1 cellular context compared by ENCODE assay signal in genomic region chr21:33980276-33980916, GRCh38.
TF ChIP-seq lines count a peak whose summit lies in the region.

No MANE protein-coding gene starts in this region.

TF ChIP-seq in HepG2, 621 proteins besides CTCF, POLR2A, EP300 and RAD21 (continued from another document and continues in another):
- no peak for TF ChIP-seq E2F1 (CRISPR knock-in tag; IDR thresholded peaks at IDR 0.05)
- TF ChIP-seq GATA4 (IDR thresholded peaks at IDR 0.05; ENCODE audit: borderline replicate concordance, low read depth) = no peak
- no peak for TF ChIP-seq IKZF1 (IDR thresholded peaks at IDR 0.05)
- TF ChIP-seq GPN1 (CRISPR knock-in tag; IDR thresholded peaks at IDR 0.05; ENCODE audit: borderline replicate concordance) = no peak
- no peak for TF ChIP-seq CHD4 (IDR thresholded peaks at IDR 0.05; ENCODE audit: borderline replicate concordance, low read length)
- TF ChIP-seq KLF9 (CRISPR knock-in tag; IDR thresholded peaks at IDR 0.05; ENCODE audit: low read depth) = no peak
- TF ChIP-seq, protein P1, sequence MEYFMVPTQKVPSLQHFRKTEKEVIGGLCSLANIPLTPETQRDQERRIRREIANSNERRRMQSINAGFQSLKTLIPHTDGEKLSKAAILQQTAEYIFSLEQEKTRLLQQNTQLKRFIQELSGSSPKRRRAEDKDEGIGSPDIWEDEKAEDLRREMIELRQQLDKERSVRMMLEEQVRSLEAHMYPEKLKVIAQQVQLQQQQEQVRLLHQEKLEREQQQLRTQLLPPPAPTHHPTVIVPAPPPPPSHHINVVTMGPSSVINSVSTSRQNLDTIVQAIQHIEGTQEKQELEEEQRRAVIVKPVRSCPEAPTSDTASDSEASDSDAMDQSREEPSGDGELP (IDR thresholded peaks at IDR 0.05; ENCODE audit: borderline replicate concordance, low read depth) = no peak
- no peak for TF ChIP-seq RBFOX2 (IDR thresholded peaks at IDR 0.05; ENCODE audit: low read depth, low read length)
- no peak for TF ChIP-seq AKNA (CRISPR knock-in tag; IDR thresholded peaks at IDR 0.05; ENCODE audit: borderline replicate concordance)
- TF ChIP-seq MYPOP (CRISPR knock-in tag; IDR thresholded peaks at IDR 0.05) = no peak
- TF ChIP-seq BCL6 (CRISPR knock-in tag; IDR thresholded peaks at IDR 0.05) = no peak
- no peak for TF ChIP-seq NFE2L1 (CRISPR knock-in tag; IDR thresholded peaks at IDR 0.05; ENCODE audit: borderline replicate concordance)
- no peak for TF ChIP-seq ZNF670 (CRISPR knock-in tag; IDR thresholded peaks at IDR 0.05; ENCODE audit: borderline replicate concordance)
- no peak for TF ChIP-seq ZNF20 (CRISPR knock-in tag; IDR thresholded peaks at IDR 0.05)
- TF ChIP-seq ZNF224 (CRISPR knock-in tag; IDR thresholded peaks at IDR 0.05) = no peak
- no peak for TF ChIP-seq KLF15 (CRISPR knock-in tag; IDR thresholded peaks at IDR 0.05; ENCODE audit: borderline replicate concordance)
- no peak for TF ChIP-seq FOXC1 (CRISPR knock-in tag; IDR thresholded peaks at IDR 0.05; ENCODE audit: borderline replicate concordance)
- no peak for TF ChIP-seq ZNF329 (CRISPR knock-in tag; IDR thresholded peaks at IDR 0.05; ENCODE audit: low read depth)
- TF ChIP-seq, protein P2, sequence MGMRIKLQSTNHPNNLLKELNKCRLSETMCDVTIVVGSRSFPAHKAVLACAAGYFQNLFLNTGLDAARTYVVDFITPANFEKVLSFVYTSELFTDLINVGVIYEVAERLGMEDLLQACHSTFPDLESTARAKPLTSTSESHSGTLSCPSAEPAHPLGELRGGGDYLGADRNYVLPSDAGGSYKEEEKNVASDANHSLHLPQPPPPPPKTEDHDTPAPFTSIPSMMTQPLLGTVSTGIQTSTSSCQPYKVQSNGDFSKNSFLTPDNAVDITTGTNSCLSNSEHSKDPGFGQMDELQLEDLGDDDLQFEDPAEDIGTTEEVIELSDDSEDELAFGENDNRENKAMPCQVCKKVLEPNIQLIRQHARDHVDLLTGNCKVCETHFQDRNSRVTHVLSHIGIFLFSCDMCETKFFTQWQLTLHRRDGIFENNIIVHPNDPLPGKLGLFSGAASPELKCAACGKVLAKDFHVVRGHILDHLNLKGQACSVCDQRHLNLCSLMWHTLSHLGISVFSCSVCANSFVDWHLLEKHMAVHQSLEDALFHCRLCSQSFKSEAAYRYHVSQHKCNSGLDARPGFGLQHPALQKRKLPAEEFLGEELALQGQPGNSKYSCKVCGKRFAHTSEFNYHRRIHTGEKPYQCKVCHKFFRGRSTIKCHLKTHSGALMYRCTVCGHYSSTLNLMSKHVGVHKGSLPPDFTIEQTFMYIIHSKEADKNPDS (CRISPR knock-in tag; IDR thresholded peaks at IDR 0.05) = no peak
- TF ChIP-seq SNAPC4 (CRISPR knock-in tag; IDR thresholded peaks at IDR 0.05) = no peak
- TF ChIP-seq NKX3-1 (CRISPR knock-in tag; IDR thresholded peaks at IDR 0.05) = no peak
- TF ChIP-seq ZBTB37 (CRISPR knock-in tag; IDR thresholded peaks at IDR 0.05) = 0 out of 2 replicates have a peak, but pooled peaks have one; percentile 22
- no peak for TF ChIP-seq MZF1 (CRISPR knock-in tag; IDR thresholded peaks at IDR 0.05; ENCODE audit: borderline replicate concordance)
- TF ChIP-seq ZNF644 (CRISPR knock-in tag; IDR thresholded peaks at IDR 0.05; ENCODE audit: low read depth) = peak; percentile 92
- TF ChIP-seq, protein P3, sequence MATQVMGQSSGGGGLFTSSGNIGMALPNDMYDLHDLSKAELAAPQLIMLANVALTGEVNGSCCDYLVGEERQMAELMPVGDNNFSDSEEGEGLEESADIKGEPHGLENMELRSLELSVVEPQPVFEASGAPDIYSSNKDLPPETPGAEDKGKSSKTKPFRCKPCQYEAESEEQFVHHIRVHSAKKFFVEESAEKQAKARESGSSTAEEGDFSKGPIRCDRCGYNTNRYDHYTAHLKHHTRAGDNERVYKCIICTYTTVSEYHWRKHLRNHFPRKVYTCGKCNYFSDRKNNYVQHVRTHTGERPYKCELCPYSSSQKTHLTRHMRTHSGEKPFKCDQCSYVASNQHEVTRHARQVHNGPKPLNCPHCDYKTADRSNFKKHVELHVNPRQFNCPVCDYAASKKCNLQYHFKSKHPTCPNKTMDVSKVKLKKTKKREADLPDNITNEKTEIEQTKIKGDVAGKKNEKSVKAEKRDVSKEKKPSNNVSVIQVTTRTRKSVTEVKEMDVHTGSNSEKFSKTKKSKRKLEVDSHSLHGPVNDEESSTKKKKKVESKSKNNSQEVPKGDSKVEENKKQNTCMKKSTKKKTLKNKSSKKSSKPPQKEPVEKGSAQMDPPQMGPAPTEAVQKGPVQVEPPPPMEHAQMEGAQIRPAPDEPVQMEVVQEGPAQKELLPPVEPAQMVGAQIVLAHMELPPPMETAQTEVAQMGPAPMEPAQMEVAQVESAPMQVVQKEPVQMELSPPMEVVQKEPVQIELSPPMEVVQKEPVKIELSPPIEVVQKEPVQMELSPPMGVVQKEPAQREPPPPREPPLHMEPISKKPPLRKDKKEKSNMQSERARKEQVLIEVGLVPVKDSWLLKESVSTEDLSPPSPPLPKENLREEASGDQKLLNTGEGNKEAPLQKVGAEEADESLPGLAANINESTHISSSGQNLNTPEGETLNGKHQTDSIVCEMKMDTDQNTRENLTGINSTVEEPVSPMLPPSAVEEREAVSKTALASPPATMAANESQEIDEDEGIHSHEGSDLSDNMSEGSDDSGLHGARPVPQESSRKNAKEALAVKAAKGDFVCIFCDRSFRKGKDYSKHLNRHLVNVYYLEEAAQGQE (IDR thresholded peaks at IDR 0.05; ENCODE audit: borderline replicate concordance in 1 of 2, low read depth in 1 of 2, low read length in 2 of 2) = no peak
- no peak for TF ChIP-seq SOX6 (IDR thresholded peaks at IDR 0.05)
- TF ChIP-seq SOX6 (CRISPR knock-in tag; IDR thresholded peaks at IDR 0.05) = peak; percentile 45
- TF ChIP-seq ZBTB7B (CRISPR knock-in tag; IDR thresholded peaks at IDR 0.05) = no peak
- TF ChIP-seq FOXM1 (CRISPR knock-in tag; IDR thresholded peaks at IDR 0.05) = no peak
- TF ChIP-seq GZF1 (CRISPR knock-in tag; IDR thresholded peaks at IDR 0.05) = no peak
- no peak for TF ChIP-seq MLLT10 (CRISPR knock-in tag; IDR thresholded peaks at IDR 0.05)
- TF ChIP-seq, protein P4, sequence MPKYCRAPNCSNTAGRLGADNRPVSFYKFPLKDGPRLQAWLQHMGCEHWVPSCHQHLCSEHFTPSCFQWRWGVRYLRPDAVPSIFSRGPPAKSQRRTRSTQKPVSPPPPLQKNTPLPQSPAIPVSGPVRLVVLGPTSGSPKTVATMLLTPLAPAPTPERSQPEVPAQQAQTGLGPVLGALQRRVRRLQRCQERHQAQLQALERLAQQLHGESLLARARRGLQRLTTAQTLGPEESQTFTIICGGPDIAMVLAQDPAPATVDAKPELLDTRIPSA (CRISPR knock-in tag; IDR thresholded peaks at IDR 0.05; ENCODE audit: borderline replicate concordance) = no peak
- no peak for TF ChIP-seq RBAK (CRISPR knock-in tag; IDR thresholded peaks at IDR 0.05)
